In the genomic region with DNA sequence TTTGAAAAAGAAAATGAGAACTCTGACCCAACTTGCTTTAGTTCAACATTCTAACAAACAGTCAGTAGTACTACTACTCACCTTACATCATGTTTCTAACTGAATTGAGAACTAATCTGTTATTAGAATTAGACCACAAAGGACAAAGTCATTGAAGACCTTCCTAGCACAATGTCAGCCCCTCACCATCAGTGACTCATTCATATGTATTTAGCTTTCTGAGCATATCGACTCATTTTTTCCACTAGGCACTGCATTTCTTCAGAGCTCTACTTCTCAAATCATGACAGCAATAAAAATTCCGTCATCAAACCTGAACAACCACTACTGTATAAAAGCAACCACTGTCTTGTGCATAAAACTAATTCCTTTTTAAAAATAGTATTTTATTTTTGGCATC, we compare ENCODE assay signal across 1 cellular context.
TF ChIP-seq lines count a peak whose summit lies in the region.

No MANE protein-coding gene starts in this region.

TF ChIP-seq in HCT116, 20 proteins besides CTCF, POLR2A, EP300 and RAD21 (continued from another document):
- TF ChIP-seq, protein P1, sequence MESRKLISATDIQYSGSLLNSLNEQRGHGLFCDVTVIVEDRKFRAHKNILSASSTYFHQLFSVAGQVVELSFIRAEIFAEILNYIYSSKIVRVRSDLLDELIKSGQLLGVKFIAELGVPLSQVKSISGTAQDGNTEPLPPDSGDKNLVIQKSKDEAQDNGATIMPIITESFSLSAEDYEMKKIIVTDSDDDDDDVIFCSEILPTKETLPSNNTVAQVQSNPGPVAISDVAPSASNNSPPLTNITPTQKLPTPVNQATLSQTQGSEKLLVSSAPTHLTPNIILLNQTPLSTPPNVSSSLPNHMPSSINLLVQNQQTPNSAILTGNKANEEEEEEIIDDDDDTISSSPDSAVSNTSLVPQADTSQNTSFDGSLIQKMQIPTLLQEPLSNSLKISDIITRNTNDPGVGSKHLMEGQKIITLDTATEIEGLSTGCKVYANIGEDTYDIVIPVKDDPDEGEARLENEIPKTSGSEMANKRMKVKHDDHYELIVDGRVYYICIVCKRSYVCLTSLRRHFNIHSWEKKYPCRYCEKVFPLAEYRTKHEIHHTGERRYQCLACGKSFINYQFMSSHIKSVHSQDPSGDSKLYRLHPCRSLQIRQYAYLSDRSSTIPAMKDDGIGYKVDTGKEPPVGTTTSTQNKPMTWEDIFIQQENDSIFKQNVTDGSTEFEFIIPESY (IDR thresholded peaks at IDR 0.05; ENCODE audit: extremely low read depth, insufficient replicate concordance, low read length) = no peak
- TF ChIP-seq YY1 (IDR thresholded peaks at IDR 0.05; ENCODE audit: extremely low read depth, insufficient replicate concordance, low read depth, low read length) (no peak), SRF (IDR thresholded peaks at IDR 0.05; ENCODE audit: low read depth) (no peak)
